In the genomic region with DNA sequence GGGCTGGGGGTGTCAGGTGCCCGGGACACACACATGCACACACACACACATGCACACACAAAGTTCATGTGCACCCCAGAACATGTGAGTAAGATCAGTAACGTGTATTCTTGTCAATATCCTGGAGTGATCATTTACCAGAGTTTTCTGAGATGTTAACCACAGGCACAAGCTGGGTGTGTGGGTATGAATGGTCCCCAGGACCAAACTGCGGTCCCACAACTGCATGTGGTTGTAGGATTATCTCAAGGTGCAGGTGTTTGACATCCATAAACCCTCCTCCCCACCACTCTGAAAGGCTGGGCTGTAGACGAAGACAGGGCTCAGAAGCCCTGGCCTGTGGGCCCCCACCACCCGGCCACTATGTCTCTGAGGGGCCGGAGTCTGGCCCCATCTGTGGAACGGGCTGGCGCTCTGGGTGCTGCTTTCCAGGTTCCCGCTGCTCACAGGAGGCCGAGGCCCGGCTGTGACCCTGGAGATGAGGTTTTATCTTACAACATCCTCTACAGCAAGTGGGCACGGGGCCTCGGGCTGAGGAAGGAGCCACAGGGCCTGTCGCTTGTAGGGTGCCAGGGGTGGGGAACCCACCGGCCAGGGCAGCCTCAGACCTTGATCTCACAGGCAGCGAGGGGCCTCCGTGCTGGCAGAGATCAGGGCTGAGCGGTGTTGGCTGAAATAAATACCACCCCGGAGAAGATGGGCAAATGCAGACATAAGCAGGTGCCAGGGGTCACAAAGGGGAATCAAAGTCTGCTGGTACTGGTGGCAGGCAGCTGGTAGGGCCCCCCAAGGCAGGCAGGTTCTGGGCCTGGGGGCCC, we compare ENCODE assay signal across 20 cellular contexts. TPM values are rescaled to one million over a fixed set of nuclear protein-coding genes. Genes with fewer than 3 reads are reported as not detected.
DNase-seq lines count a peak whose midpoint lies in the region; ATAC-seq, FAIRE-seq and TF ChIP-seq lines count a peak whose summit lies in the region.
"Had no signal": no experiment of that assay in that cellular context is flagged by ENCODE, and none has a peak within 500 bp of the region (broad histone marks: within the 10 kb centered on the region; RNA-seq: fewer than 3 reads in every experiment).

No MANE protein-coding gene starts in this region.

- peaks cover 62% of the 10 kb centered on the region for H3K4me1 Mint-ChIP-seq in activated B cell treated with CpG ODN at 0.5 μM for 24 hours

- H3K9me3 ChIP-seq in gastrocnemius medialis, result no peaks in the 10 kb centered on the region
- H3K9me3 ChIP-seq: ovary, SJSA1, suprapubic skin had no signal

- H3K27me3 ChIP-seq in gastrocnemius medialis, result peaks cover 15 to 25% (median 21%) of the 10 kb centered on the region in 3 donors
- H3K27me3 ChIP-seq: ovary, SJSA1 had no signal

- peak overlapping the region; percentile 18 to 49 (median 33) for H3K27ac ChIP-seq in gastrocnemius medialis
- H3K27ac ChIP-seq: ovary, SJSA1, suprapubic skin had no signal

- peaks cover 2% of the 10 kb centered on the region for H3K27me3 Mint-ChIP-seq in activated B cell treated with CpG ODN at 0.5 μM for 24 hours

- FAIRE-seq in GM12891 (lab: Jason Lieb, UNC), result peak; percentile 79
- FAIRE-seq: astrocyte had no signal

- TF ChIP-seq CTCF in activated B cell treated with CpG ODN at 0.5 μM for 24 hours (IDR thresholded peaks at IDR 0.05) (no peak), gastrocnemius medialis (IDR thresholded peaks at IDR 0.05 in 4 of 5, conservative IDR thresholded peaks at IDR 0.05 in 1 of 5) (no peak)

- no peak for ATAC-seq in activated B cell treated with CpG ODN at 0.5 μM for 24 hours (ENCODE audit: low read depth)
- no peak for ATAC-seq in gastrocnemius medialis
- no peak for ATAC-seq in GM19397 (IDR thresholded peaks at IDR 0.05; ENCODE audit: unreplicated experiment)

- no peak overlapping the region for H3K4me3 ChIP-seq in Jurkat, Clone E6-1 (ENCODE audit: low read length)
- no peak overlapping the region for H3K4me3 ChIP-seq in gastrocnemius medialis
- H3K4me3 ChIP-seq: ovary, SJSA1, suprapubic skin had no signal

- no peaks in the 10 kb centered on the region for H3K36me3 ChIP-seq in gastrocnemius medialis
- H3K36me3 ChIP-seq: ovary, SJSA1, suprapubic skin had no signal

- H3K9me3 Mint-ChIP-seq in activated B cell treated with CpG ODN at 0.5 μM for 24 hours, result no peaks in the 10 kb centered on the region
- H3K9me3 Mint-ChIP-seq: activated naive CD4-positive, alpha-beta T cell treated with anti-CD3 and anti-CD28 coated beads for 36 hours had no signal

- peak overlapping the region; percentile 85 for H3K27ac Mint-ChIP-seq in activated B cell treated with CpG ODN at 0.5 μM for 24 hours
- H3K27ac Mint-ChIP-seq: activated naive CD4-positive, alpha-beta T cell treated with anti-CD3 and anti-CD28 coated beads for 36 hours had no signal

- intact Hi-C loops in activated B cell treated with CpG ODN at 0.5 μM for 24 hours (cut with micrococcal nuclease) (loop anchor here (10.0 kb wide), 3 partner anchors 268 to 412 kb away; partner anchors contain the start of genes ABHD8, DDA1, MED26 and MRPL34), gastrocnemius medialis (cut with DNase I; ENCODE audit: low total_unique reads) (no loop called here), head of caudate nucleus (cut with DNase I) (no loop called here)

- POLR2A ChIA-PET in activated B cell treated with CpG ODN at 0.5 μM for 24 hours (lab: Charles Lee), result interaction anchor here (0.6 to 0.8 kb wide), 2 partner anchors 59 to 318 kb away, joined by 4 read pairs; no protein-coding TSS in a partner anchor

- TF ChIP-seq POLR2A in GM12891 (IDR thresholded peaks at IDR 0.05; ENCODE audit: low read depth, low read length), result no peak
- TF ChIP-seq POLR2A in gastrocnemius medialis (IDR thresholded peaks at IDR 0.05), result no peak

- no peak for DNase-seq in GM12891 (ENCODE audit: insufficient read length, low spot score)
- peak; percentile 82 for DNase-seq in Jurkat, Clone E6-1 (ENCODE audit: low read depth, low spot score)
- DNase-seq in activated B cell treated with CpG ODN at 0.5 μM for 24 hours, result no peak
- no peak for DNase-seq in gastrocnemius medialis
- DNase-seq in T1000 (lab: John Stamatoyannopoulos, UW), result no peak
- DNase-seq in head of caudate nucleus, result no peak
- DNase-seq in NCI-H82 (lab: John Stamatoyannopoulos, UW), result no peak
- DNase-seq: activated CD4-positive, alpha-beta T cell treated with anti-CD3 and anti-CD28 coated beads for 4 hours; activated naive CD4-positive, alpha-beta T cell treated with anti-CD3 and anti-CD28 coated beads for 36 hours; Calu3; NCI-H1694; NCI-H446; ovary had no signal

- peaks cover 0 to 7% of the 10 kb centered on the region in 2 donors for H3K4me1 ChIP-seq in gastrocnemius medialis

- CTCF ChIA-PET in activated B cell treated with CpG ODN at 0.5 μM for 24 hours (lab: Charles Lee), result no interaction called here

- H3K4me3 Mint-ChIP-seq in activated B cell treated with CpG ODN at 0.5 μM for 24 hours, result peak overlapping the region; percentile 32
- H3K4me3 Mint-ChIP-seq: activated naive CD4-positive, alpha-beta T cell treated with anti-CD3 and anti-CD28 coated beads for 36 hours had no signal

- in situ Hi-C loops in gastrocnemius medialis (cut with MboI; ENCODE audit: low sequenced_read_pairs in 4 of 4), result no loop called here

- H3K36me3 Mint-ChIP-seq in activated B cell treated with CpG ODN at 0.5 μM for 24 hours (ENCODE audit: low read depth), result no peaks in the 10 kb centered on the region

TF ChIP-seq in GM12891, 5 proteins besides CTCF, POLR2A, EP300 and RAD21:
- TF ChIP-seq PAX5 (IDR thresholded peaks at IDR 0.05; ENCODE audit: insufficient read depth, low read length, severe bottlenecking), result no peak
- no peak for TF ChIP-seq TAF1 (IDR thresholded peaks at IDR 0.05; ENCODE audit: low read depth, low read length)
TF ChIP-seq in GM12891: peak in this region for 0.

RNA-seq across cellular contexts. Expression of gene F2RL3, which starts 4.3 kb away (rescaled TPM):
- polyA plus RNA-seq in GM12891 (2012; ENCODE audit: low read depth, missing spikeins), result 0.21 TPM
- polyA plus RNA-seq in Jurkat, Clone E6-1 (2012; ENCODE audit: insufficient read depth, insufficient read length), result not detected
- total RNA-seq in activated B cell treated with CpG ODN at 0.5 μM for 24 hours (0.58 and 0.83 TPM in 2 replicates), gastrocnemius medialis (1 to 10 TPM; 2.2 to 9.4 (median 6.3) TPM)
- total RNA-seq: activated naive CD4-positive, alpha-beta T cell treated with anti-CD3 and anti-CD28 coated beads for 36 hours; astrocyte; Calu3; G401; HT1080; M059J had no signal
